20 cellular contexts compared by ENCODE assay signal in the genomic region with DNA sequence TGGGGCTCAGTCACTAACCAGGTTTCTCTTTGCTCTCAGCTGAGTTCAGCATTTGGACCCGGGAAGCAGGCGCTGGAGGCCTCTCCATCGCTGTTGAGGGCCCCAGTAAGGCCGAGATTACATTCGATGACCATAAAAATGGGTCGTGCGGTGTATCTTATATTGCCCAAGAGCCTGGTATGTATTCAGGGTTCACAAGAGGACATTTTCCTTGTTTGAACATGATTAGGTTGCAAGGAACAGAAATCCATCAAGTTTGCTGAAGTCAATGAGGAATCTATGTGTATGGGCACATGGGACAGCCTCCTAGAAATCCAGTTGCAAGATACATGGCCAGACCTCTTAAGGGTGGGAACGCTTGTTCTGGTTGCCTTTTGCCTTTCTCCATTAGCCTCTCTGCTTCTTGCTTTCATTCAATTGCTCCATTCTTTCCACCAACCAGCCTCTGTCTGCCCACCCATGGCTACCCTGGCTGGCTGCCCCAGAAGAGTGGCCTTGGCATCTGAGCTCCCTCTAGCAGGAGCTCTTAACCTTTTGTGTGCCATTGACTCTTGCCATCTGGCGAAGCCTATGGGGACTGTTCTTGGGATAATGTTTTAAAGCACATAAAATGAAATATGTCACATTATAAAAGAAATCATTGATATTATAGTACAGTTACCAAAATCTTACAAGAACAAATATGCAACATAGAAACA. TPM values are rescaled to one million over a fixed set of nuclear protein-coding genes. Genes with fewer than 3 reads are reported as not detected.
DNase-seq lines count a peak whose midpoint lies in the region; ATAC-seq and TF ChIP-seq lines count a peak whose summit lies in the region.
"Had no signal": no experiment of that assay in that cellular context is flagged by ENCODE, and none has a peak within 500 bp of the region (broad histone marks: within the 10 kb centered on the region; RNA-seq: fewer than 3 reads in every experiment).

No MANE protein-coding gene starts in this region.

- no peak overlapping the region for H3K18ac ChIP-seq in mesenchymal stem cell (ENCODE audit: low read depth in 1 of 2, low read length in 2 of 2)

- H4K91ac ChIP-seq in mesenchymal stem cell (ENCODE audit: low read length) = no peak overlapping the region

- TF ChIP-seq CTCF in AG04450 (IDR thresholded peaks at IDR 0.05; ENCODE audit: low read depth, low read length) = no peak
- no peak for TF ChIP-seq CTCF in osteoblast (IDR thresholded peaks at IDR 0.05; ENCODE audit: extremely low read depth, low read depth, low read length)

- ATAC-seq in HG03095 (IDR thresholded peaks at IDR 0.05; ENCODE audit: unreplicated experiment) = no peak
- ATAC-seq in GM19328 (IDR thresholded peaks at IDR 0.05; ENCODE audit: unreplicated experiment) = no peak
- ATAC-seq: GM23338, HCT116 had no signal

- H2AFZ ChIP-seq in mesenchymal stem cell (ENCODE audit: low read depth, low read length) (no peak overlapping the region), osteoblast (ENCODE audit: low read length) (no peak overlapping the region)
- H2AFZ ChIP-seq: GM23338 had no signal

- H4K20me1 ChIP-seq in osteoblast (ENCODE audit: insufficient read depth, low read length) = peaks cover 8% of the 10 kb centered on the region

- H3K9ac ChIP-seq in mesenchymal stem cell (ENCODE audit: low read length) = no peak overlapping the region
- H3K9ac ChIP-seq: SK-N-SH had no signal

- peaks cover 69 to 89% of the 10 kb centered on the region in 2 experiments for H3K36me3 ChIP-seq in mesenchymal stem cell (ENCODE audit: control insufficient read depth in 1 of 2, insufficient read depth in 2 of 2, low read depth in 1 of 2, low read length in 2 of 2)
- H3K36me3 ChIP-seq in osteoblast (ENCODE audit: insufficient read depth, low read length) = peaks cover 92% of the 10 kb centered on the region

- DNase-seq in AG04450 (ENCODE audit: low read depth, low spot score) (no peak), NCI-H1092 treated with DMSO at 0.1 percent for 48 hours (lab: John Stamatoyannopoulos, UW) (peak; percentile 38), cerebellar nuclear complex (lab: John Stamatoyannopoulos, UW) (peak; percentile 14 to 58), mesenchymal stem cell (no peak), osteoblast (ENCODE audit: insufficient read length, low spot score, missing footprints) (no peak), iPS-NIHi11 (ENCODE audit: low spot score) (no peak)
- DNase-seq: DMS53, IMR-90, Karpas-422, MG63, NCI-H1105, NCI-H1694, NCI-H524 treated with DMSO at 0.1 percent for 48 hours, SHP77, SK-N-SH had no signal

- H2BK5ac ChIP-seq in mesenchymal stem cell (ENCODE audit: low read depth, low read length, poor library complexity, severe bottlenecking) = no peak overlapping the region

- H3K4me3 ChIP-seq in AG04450 (ENCODE audit: low read depth, low read length) = no peak overlapping the region
- H3K4me3 ChIP-seq in mesenchymal stem cell (ENCODE audit: insufficient read depth in 1 of 2, low read depth in 1 of 2, low read length in 2 of 2) = no peak overlapping the region
- H3K4me3 ChIP-seq in osteoblast (ENCODE audit: insufficient read depth, low read length) = no peak overlapping the region
- H3K4me3 ChIP-seq: GM23338, MG63 had no signal

- H3K4me2 ChIP-seq in mesenchymal stem cell (ENCODE audit: low read length, poor library complexity, severe bottlenecking) = no peak overlapping the region
- no peak overlapping the region for H3K4me2 ChIP-seq in osteoblast (ENCODE audit: insufficient read depth, low read length)
- H3K4me2 ChIP-seq: GM23338, SK-N-SH had no signal

- no peak overlapping the region for H2BK12ac ChIP-seq in mesenchymal stem cell (ENCODE audit: low read length in 2 of 2)

- CTCF ChIA-PET in AG04450 (lab: Charles Lee) = interaction anchor here (4.5 kb wide), 1 partner anchor 12 kb away, joined by 13 read pairs; no protein-coding TSS in a partner anchor

- H3K27ac ChIP-seq in AG04450 (ENCODE audit: low read depth, low read length) = peak overlapping the region; percentile 21
- no peak overlapping the region for H3K27ac ChIP-seq in mesenchymal stem cell (ENCODE audit: low read length, poor library complexity, severe bottlenecking)
- no peak overlapping the region for H3K27ac ChIP-seq in osteoblast (ENCODE audit: low read depth, low read length)

- H3K79me2 ChIP-seq in osteoblast (ENCODE audit: insufficient read depth, low read length) = no peaks in the 10 kb centered on the region

- H3K9me3 ChIP-seq in AG04450 (ENCODE audit: control insufficient read depth, insufficient read depth, low read length) (no peaks in the 10 kb centered on the region), mesenchymal stem cell (ENCODE audit: control insufficient read depth, low read length) (no peaks in the 10 kb centered on the region), osteoblast (ENCODE audit: low read depth, low read length) (no peaks in the 10 kb centered on the region)
- H3K9me3 ChIP-seq: MG63, SK-N-SH had no signal

- no peak overlapping the region for H3K4ac ChIP-seq in mesenchymal stem cell (ENCODE audit: low read depth in 1 of 2, low read length in 2 of 2)

- no peak overlapping the region for H3K14ac ChIP-seq in mesenchymal stem cell (ENCODE audit: low read length in 2 of 2)

- H3K23ac ChIP-seq in mesenchymal stem cell (ENCODE audit: low read length in 2 of 2) = no peak overlapping the region

- H3K79me1 ChIP-seq in mesenchymal stem cell (replicated peaks; ENCODE audit: low read length, poor library complexity, severe bottlenecking) = peaks cover 9% of the 10 kb centered on the region

- H2AK5ac ChIP-seq in mesenchymal stem cell (ENCODE audit: low read length, severe bottlenecking) = no peak overlapping the region

- H3K4me1 ChIP-seq in mesenchymal stem cell (ENCODE audit: control insufficient read depth, insufficient read depth, low read depth, low read length) = no peaks in the 10 kb centered on the region
- no peaks in the 10 kb centered on the region for H3K4me1 ChIP-seq in osteoblast (ENCODE audit: insufficient read depth, low read length)

- 98% methylated on average over 9 of the region's 9 CpGs for WGBS in mesenchymal stem cell

- no peak overlapping the region for H2BK15ac ChIP-seq in mesenchymal stem cell (ENCODE audit: low read depth, poor library complexity, severe bottlenecking)

- POLR2A ChIA-PET in AG04450 (lab: Yijun Ruan, JAX) = no interaction called here

- peak overlapping the region; percentile 10 for H4K8ac ChIP-seq in mesenchymal stem cell (ENCODE audit: low read length)

- H2BK120ac ChIP-seq in mesenchymal stem cell (ENCODE audit: low read depth, low read length) = no peak overlapping the region

- H3K27me3 ChIP-seq in AG04450 (ENCODE audit: control insufficient read depth, insufficient read depth, low read length) = no peaks in the 10 kb centered on the region
- H3K27me3 ChIP-seq in mesenchymal stem cell (ENCODE audit: control insufficient read depth in 1 of 2, insufficient read depth in 1 of 2, low read length in 2 of 2) = no peaks in the 10 kb centered on the region
- H3K27me3 ChIP-seq in osteoblast (ENCODE audit: insufficient read depth, low read length) = no peaks in the 10 kb centered on the region
- H3K27me3 ChIP-seq: MG63 had no signal

RNA-seq across cellular contexts. Expression of a gene that starts 55.9 kb away (rescaled TPM):
- polyA plus RNA-seq in AG04450 (2011; rRNA removed) = not detected in 2 replicates
- polyA minus RNA-seq in AG04450 (2011; rRNA and poly(A)+ RNA removed) = not detected in 2 replicates
- not detected for polyA plus RNA-seq in mesenchymal stem cell (2013, experiment 1 of 2)
- polyA plus RNA-seq in mesenchymal stem cell (2013, experiment 2 of 2) = not detected
- total RNA-seq in osteoblast = not detected in 2 replicates
- total RNA-seq: GM23338, IMR-90 had no signal
- polyA plus RNA-seq: CD14-positive monocyte, GM23338, IMR-90, SK-N-SH had no signal

Comparison
In these comparisons a context has a peak if more than half of its experiments do, and no peak if none do; other contexts are left out.
1. DNase-seq: peak in NCI-H1092 treated with DMSO at 0.1 percent for 48 hours (single experiment) and cerebellar nuclear complex (2 of 2); none in AG04450 (single experiment), mesenchymal stem cell (single experiment), osteoblast (single experiment) and iPS-NIHi11 (single experiment).